8 cellular contexts compared by ENCODE assay signal in genomic region chr2:202278036-202278760, GRCh38. TPM values are rescaled to one million over a fixed set of nuclear protein-coding genes. Genes with fewer than 3 reads are reported as not detected.
A peak's percentile ranks its signal among the peaks of the same experiment; 100 is the strongest.
DNase-seq lines count a peak whose midpoint lies in the region; TF ChIP-seq lines count a peak whose summit lies in the region.

No MANE protein-coding gene starts in this region.

- DNase-seq in GM13977 (ENCODE audit: low spot score) (peak; percentile 28), LHCN-M2 (ENCODE audit: low read depth) (peak; percentile 76), cardiac fibroblast (ENCODE audit: low read depth in 2 of 2) (peak; percentile 74 to 75), osteocyte (ENCODE audit: extremely low spot score, unreplicated experiment) (no peak), NCI-H2227 treated with DMSO at 0.1 percent for 48 hours (lab: John Stamatoyannopoulos, UW) (no peak), NCI-H2171 (lab: John Stamatoyannopoulos, UW) (no peak), NCI-H2029 (lab: John Stamatoyannopoulos, UW) (no peak), iPS-NIHi11 (ENCODE audit: low spot score) (no peak)

- no peak overlapping the region for H3K4me3 ChIP-seq in cardiac fibroblast (replicated peaks in 1 of 2; ENCODE audit: low read depth in 2 of 2, low read length in 2 of 2)

- peaks cover 23% of the 10 kb centered on the region for H3K36me3 Mint-ChIP-seq in osteocyte (ENCODE audit: unreplicated experiment)

- peaks cover 17% of the 10 kb centered on the region for H3K4me1 Mint-ChIP-seq in osteocyte (ENCODE audit: unreplicated experiment)

- H3K9me3 Mint-ChIP-seq in osteocyte (ENCODE audit: unreplicated experiment) = no peaks in the 10 kb centered on the region

- no peaks in the 10 kb centered on the region for H3K27me3 Mint-ChIP-seq in osteocyte (ENCODE audit: unreplicated experiment)

- in situ Hi-C loops in GM13977 (cut with MboI; ENCODE audit: low pct_unique_long_range_greater_than_20kb, low sequenced_read_pairs, unreplicated experiment) = no loop called here

- H3K27ac Mint-ChIP-seq in osteocyte (ENCODE audit: unreplicated experiment) = peak overlapping the region; percentile 81

- TF ChIP-seq CTCF in GM13977 (IDR thresholded peaks at IDR 0.05; ENCODE audit: extremely low read depth, insufficient read depth, missing control alignments) = no peak
- no peak for TF ChIP-seq CTCF in cardiac fibroblast (IDR thresholded peaks at IDR 0.05; ENCODE audit: low read depth, low read length)
- TF ChIP-seq CTCF in osteocyte (IDR thresholded peaks at IDR 0.05) = no peak

- H3K4me3 Mint-ChIP-seq in osteocyte (ENCODE audit: unreplicated experiment) = no peak overlapping the region

RNA-seq across cellular contexts. Expression of gene NOP58, which starts 12.6 kb away (rescaled TPM):
- total RNA-seq in LHCN-M2 (2014; rRNA removed) (82.0 and 127 TPM in 2 replicates), osteocyte (40.2 and 44.1 TPM in 2 replicates)
- polyA plus RNA-seq in LHCN-M2 (2012) = 33.4 TPM

RNA-seq across cellular contexts. Expression of gene SUMO1, which starts 39.8 kb away (rescaled TPM):
- total RNA-seq in LHCN-M2 (2014; rRNA removed) (113 and 133 TPM in 2 replicates), osteocyte (89.8 and 94.7 TPM in 2 replicates)
- polyA plus RNA-seq in LHCN-M2 (2012) = 84.9 TPM

Comparison
In these comparisons a context has a peak if more than half of its experiments do, and no peak if none do; other contexts are left out.
1. DNase-seq: peak in GM13977 (single experiment), LHCN-M2 (single experiment) and cardiac fibroblast (2 of 2); none in osteocyte (single experiment), NCI-H2227 treated with DMSO at 0.1 percent for 48 hours (single experiment), NCI-H2171 (single experiment), NCI-H2029 (single experiment) and iPS-NIHi11 (single experiment).